ENCODE assay signal across 9 cellular contexts in the genomic region with DNA sequence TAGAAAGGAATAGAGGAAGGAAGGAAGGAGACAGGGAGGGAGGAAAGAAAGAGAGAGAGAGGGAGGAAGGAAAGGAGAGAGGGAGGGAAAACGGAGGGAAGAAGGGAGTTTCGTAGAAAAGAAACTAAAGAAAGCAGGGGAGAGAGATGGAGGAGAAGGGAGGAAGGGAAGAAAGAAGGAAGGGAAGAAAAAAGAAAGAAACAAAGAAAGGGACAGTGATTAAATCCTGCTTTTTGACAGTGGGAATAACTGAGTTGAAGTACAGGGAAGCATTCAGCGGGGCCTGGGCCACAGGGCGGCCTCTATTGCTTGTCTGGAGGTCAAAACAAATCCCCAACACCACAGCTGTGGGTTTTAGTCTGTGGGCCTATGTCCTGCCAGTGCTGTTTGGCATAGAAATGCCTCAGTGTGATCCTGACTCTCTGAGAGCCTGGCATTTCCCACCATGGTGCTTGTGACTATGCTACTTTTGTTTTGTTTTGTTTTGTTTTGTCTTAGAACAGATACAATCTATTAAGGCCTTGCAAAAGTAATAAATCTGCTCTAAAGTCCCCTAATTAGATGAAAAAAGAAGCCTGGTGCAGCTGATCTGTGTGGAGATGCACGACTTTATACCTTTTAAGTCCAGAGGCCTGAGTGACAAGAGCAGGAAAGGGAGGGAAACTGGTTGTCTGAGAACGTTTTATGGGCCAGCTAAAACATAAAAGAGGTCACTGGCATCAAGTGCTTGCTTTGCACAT. TPM values are rescaled to one million over a fixed set of nuclear protein-coding genes. Genes with fewer than 3 reads are reported as not detected.
DNase-seq lines count a peak whose midpoint lies in the region; ATAC-seq, FAIRE-seq and TF ChIP-seq lines count a peak whose summit lies in the region.
"Had no signal": no experiment of that assay in that cellular context is flagged by ENCODE, and none has a peak within 500 bp of the region (broad histone marks: within the 10 kb centered on the region; RNA-seq: fewer than 3 reads in every experiment).

No MANE protein-coding gene starts in this region.

- peaks cover 0 to 3% (median 0%) of the 10 kb centered on the region in 5 donors for H3K27me3 ChIP-seq in subcutaneous abdominal adipose tissue (ENCODE audit: control insufficient read depth in 5 of 5, insufficient read depth in 4 of 5, low read length in 5 of 5)

- DNase-seq in NCI-H2029 (lab: John Stamatoyannopoulos, UW) (peak; percentile 61), NCI-H2029 treated with DMSO at 0.1 percent for 48 hours (lab: John Stamatoyannopoulos, UW) (no peak), kidney (no peak), GM10248 (ENCODE audit: extremely low spot score) (no peak), RKO (ENCODE audit: low spot score) (no peak)

- FAIRE-seq in kidney (lab: Jason Lieb, UNC): no peak
- FAIRE-seq: A204.1 had no signal

- H3K27ac ChIP-seq in adipose tissue (ENCODE audit: low read depth, low read length) (peak overlapping the region; percentile 85), kidney (ENCODE audit: low read depth in 2 of 2, low read length in 2 of 2) (peak overlapping the region; percentile 94 to 97), subcutaneous abdominal adipose tissue (ENCODE audit: low read depth, low read length) (peak overlapping the region; percentile 94)

- 61 to 79% (median 66%) methylated on average over 6 of the region's 6 CpGs for WGBS in adipose tissue, 3 donors

- H3K4me1 ChIP-seq in kidney (ENCODE audit: control insufficient read depth in 1 of 2, insufficient read depth in 1 of 2, low read depth in 1 of 2, low read length in 2 of 2) (peaks cover 11 to 20% of the 10 kb centered on the region in 2 donors), subcutaneous abdominal adipose tissue (ENCODE audit: control insufficient read depth in 5 of 5, insufficient read depth in 5 of 5, low read length in 5 of 5) (peaks cover 14 to 29% (median 28%) of the 10 kb centered on the region in 5 donors)

- POLR2A ChIA-PET in GM10248 (lab: Yijun Ruan, JAX): no interaction called here

- no peak for ATAC-seq in GM18868 (IDR thresholded peaks at IDR 0.05; ENCODE audit: unreplicated experiment)

- intact Hi-C loops in kidney (cut with DNase I): no loop called here

- TF ChIP-seq CTCF in kidney (IDR thresholded peaks at IDR 0.05; ENCODE audit: borderline replicate concordance, extremely low read depth, insufficient read depth) (no peak), GM10248 (IDR thresholded peaks at IDR 0.05; ENCODE audit: control extremely low read depth, extremely low read depth, low read depth, missing control alignments) (no peak)

- H3K9me3 ChIP-seq in kidney (ENCODE audit: control insufficient read depth in 1 of 2, low read length in 2 of 2) (no peaks in the 10 kb centered on the region), subcutaneous abdominal adipose tissue (ENCODE audit: control insufficient read depth in 5 of 5, low read length in 5 of 5) (no peaks in the 10 kb centered on the region)

- peak overlapping the region; percentile 22 to 70 for H3K9ac ChIP-seq in kidney (ENCODE audit: low read length in 2 of 2)
- H3K9ac ChIP-seq in subcutaneous abdominal adipose tissue (ENCODE audit: low read length in 5 of 5): peak overlapping the region; percentile 49 to 78 (median 74)

- H3K4me3 ChIP-seq in kidney (ENCODE audit: low read length in 2 of 2): peak overlapping the region in 1 of 2 donors; percentile 26
- H3K4me3 ChIP-seq in subcutaneous abdominal adipose tissue (ENCODE audit: low read depth in 1 of 5, low read length in 5 of 5): peak overlapping the region in 1 of 5 donors; percentile 33

- CTCF ChIA-PET in GM10248 (lab: Yijun Ruan, JAX): interaction anchor here (0.9 to 1.3 kb wide), 2 partner anchors 25 to 67 kb away, joined by 3 read pairs; no protein-coding TSS in a partner anchor

- H3K36me3 ChIP-seq in kidney (ENCODE audit: control insufficient read depth in 1 of 2, insufficient read depth in 2 of 2, low read length in 2 of 2) (no peaks in the 10 kb centered on the region), subcutaneous abdominal adipose tissue (ENCODE audit: control insufficient read depth in 5 of 5, insufficient read depth in 5 of 5, low read length in 5 of 5) (no peaks in the 10 kb centered on the region)

RNA-seq across cellular contexts. Expression of gene IL1RL2, which starts 40.0 kb away (rescaled TPM):
- polyA plus RNA-seq in adipose tissue (under 1 TPM; 0.10 to 0.91 (median 0.67) TPM), kidney (ENCODE audit: insufficient read depth, low read depth, low replicate concordance) (1.8 TPM)
- 1.4 TPM for total RNA-seq in kidney
